24 cellular contexts compared by ENCODE assay signal in the genomic region with DNA sequence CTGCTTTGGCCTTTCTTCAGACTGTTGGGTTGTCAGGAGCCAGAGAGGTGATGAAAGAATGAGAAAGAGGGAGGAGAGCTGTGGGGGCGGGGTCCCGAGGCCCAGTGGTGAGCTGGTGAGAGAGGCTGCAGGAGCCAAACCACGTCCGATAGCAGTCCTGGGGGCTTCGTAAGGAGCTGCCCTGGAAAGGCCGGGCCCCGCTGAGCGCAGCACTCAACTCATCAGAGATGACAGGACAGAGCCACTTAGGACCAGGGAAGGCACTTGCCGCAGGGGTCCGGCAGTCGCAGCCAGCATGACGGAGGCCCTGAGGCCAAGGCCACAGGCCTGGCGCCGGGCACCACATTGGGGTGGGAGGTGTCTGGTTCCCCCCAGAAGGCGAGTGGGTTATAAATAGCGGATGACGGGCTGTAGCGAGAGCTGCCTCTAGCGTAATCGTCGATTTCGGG.
"Had no signal": no experiment of that assay in that cellular context is flagged by ENCODE, and none has a peak within 500 bp of the region (broad histone marks: within the 10 kb centered on the region; RNA-seq: fewer than 3 reads in every experiment).

No MANE protein-coding gene starts in this region.

- H3K9me3 ChIP-seq: ascending aorta, breast epithelium, testis, upper lobe of right lung had no signal

- H3K36me3 ChIP-seq: ascending aorta, breast epithelium, upper lobe of right lung had no signal

- H3K27ac Mint-ChIP-seq: activated naive CD4-positive, alpha-beta T cell treated with anti-CD3 and anti-CD28 coated beads, Interleukin-2, amount 50 U/mL, for 24 hours; endodermal cell; nephron progenitor cell; stimulated activated memory B cell treated with anti-CD40 and anti-IgM and Interleukin-4, amounts not matched to agents 10 μg/mL and 1 μg/mL and 100 μg/mL, for 72 hours had no signal

- H3K4me3 Mint-ChIP-seq: activated naive CD4-positive, alpha-beta T cell treated with anti-CD3 and anti-CD28 coated beads, Interleukin-2, amount 50 U/mL, for 24 hours; activated T-cell treated with anti-CD3 and anti-CD28 coated beads, Interleukin-2, amount 50 U/mL, for 4 hours; endodermal cell; nephron progenitor cell; stimulated activated memory B cell treated with anti-CD40 and anti-IgM and Interleukin-4, amounts not matched to agents 10 μg/mL and 1 μg/mL and 100 μg/mL, for 72 hours had no signal

- DNase-seq: activated CD4-positive, alpha-beta T cell treated with anti-CD3 and anti-CD28 coated beads, Interleukin-2, amount 50 U/mL, for 1 hour; activated CD4-positive, CD25-positive, alpha-beta regulatory T cell treated with anti-CD3 and anti-CD28 coated beads, Interleukin-2, amount 50 U/mL, for 72 hours; activated CD8-positive, alpha-beta memory T cell treated with anti-CD3 and anti-CD28 coated beads, Interleukin-2, amount 50 U/mL, for 4 hours; activated effector memory CD4-positive, alpha-beta T cell treated with Interleukin-2 at 50 U/mL for 16 hours; activated T-cell treated with anti-CD3 and anti-CD28 coated beads, Interleukin-2, amount 50 U/mL, for 4 hours; endodermal cell; foreskin fibroblast; hypothalamus; islet precursor cell; midbrain; nephron progenitor cell; occipital lobe; posterior cingulate gyrus; stimulated activated CD4-positive, alpha-beta T cell treated with anti-CD3 and anti-CD28 coated beads, Interleukin-4, amount 100 ng/mL, for 4 hours; T-helper 1 cell; T-helper 9 cell; testis; upper lobe of right lung had no signal

- H3K9me3 Mint-ChIP-seq: activated naive CD4-positive, alpha-beta T cell treated with anti-CD3 and anti-CD28 coated beads, Interleukin-2, amount 50 U/mL, for 24 hours; activated T-cell treated with anti-CD3 and anti-CD28 coated beads, Interleukin-2, amount 50 U/mL, for 4 hours; endodermal cell; nephron progenitor cell; stimulated activated memory B cell treated with anti-CD40 and anti-IgM and Interleukin-4, amounts not matched to agents 10 μg/mL and 1 μg/mL and 100 μg/mL, for 72 hours had no signal

- H3K27me3 Mint-ChIP-seq: activated naive CD4-positive, alpha-beta T cell treated with anti-CD3 and anti-CD28 coated beads, Interleukin-2, amount 50 U/mL, for 24 hours had no signal

- H3K36me3 Mint-ChIP-seq: activated naive CD4-positive, alpha-beta T cell treated with anti-CD3 and anti-CD28 coated beads, Interleukin-2, amount 50 U/mL, for 24 hours; stimulated activated memory B cell treated with anti-CD40 and anti-IgM and Interleukin-4, amounts not matched to agents 10 μg/mL and 1 μg/mL and 100 μg/mL, for 72 hours had no signal

- H3K4me1 Mint-ChIP-seq: activated naive CD4-positive, alpha-beta T cell treated with anti-CD3 and anti-CD28 coated beads, Interleukin-2, amount 50 U/mL, for 24 hours; stimulated activated memory B cell treated with anti-CD40 and anti-IgM and Interleukin-4, amounts not matched to agents 10 μg/mL and 1 μg/mL and 100 μg/mL, for 72 hours had no signal

- H3K27ac ChIP-seq: breast epithelium, epithelial cell of prostate, skin epidermis, testis, upper lobe of right lung had no signal

- H3K4me3 ChIP-seq: ascending aorta, breast epithelium, skin epidermis, testis, upper lobe of right lung had no signal

- H3K27me3 ChIP-seq: ascending aorta, breast epithelium, testis, upper lobe of right lung had no signal
